1 cellular context compared by ENCODE assay signal in the genomic region with DNA sequence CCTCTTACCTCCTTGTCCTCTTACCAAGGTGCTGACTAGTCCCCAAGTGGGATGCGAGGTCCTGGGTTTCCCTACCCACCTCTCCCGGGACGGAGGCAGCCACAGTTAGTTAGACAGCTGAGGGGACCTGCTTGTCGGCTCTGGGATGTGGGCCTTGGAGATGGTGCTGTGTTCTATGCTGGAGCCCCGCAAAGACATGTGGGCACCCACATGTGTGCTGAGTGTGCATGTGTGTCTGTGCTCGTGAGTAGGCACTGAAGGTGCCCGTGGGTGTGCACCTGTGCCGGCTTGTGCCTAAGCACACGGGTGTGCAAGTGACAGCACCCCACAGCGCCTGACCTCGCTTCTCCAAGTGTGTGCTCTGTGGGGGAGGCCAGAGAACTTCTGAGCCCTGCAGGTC.
A peak's percentile ranks its signal among the peaks of the same experiment; 100 is the strongest.
TF ChIP-seq lines count a peak whose summit lies in the region.

No MANE protein-coding gene starts in this region.

TF ChIP-seq in HepG2, 621 proteins besides CTCF, POLR2A, EP300 and RAD21:
- TF ChIP-seq EZH2 (conservative IDR thresholded peaks at IDR 0.05; ENCODE audit: low read depth, low read length) (0 out of 2 replicates have a peak, but pooled peaks have one; percentile 44), ZNF782 (CRISPR knock-in tag; IDR thresholded peaks at IDR 0.05; ENCODE audit: borderline replicate concordance) (no peak), MED13 (CRISPR knock-in tag; IDR thresholded peaks at IDR 0.05) (no peak), NFIC (IDR thresholded peaks at IDR 0.05; ENCODE audit: low read length) (no peak), ARID2 (CRISPR knock-in tag; IDR thresholded peaks at IDR 0.05; ENCODE audit: borderline replicate concordance) (no peak), ARNTL (CRISPR knock-in tag; IDR thresholded peaks at IDR 0.05) (no peak)
- TF ChIP-seq, protein P1, sequence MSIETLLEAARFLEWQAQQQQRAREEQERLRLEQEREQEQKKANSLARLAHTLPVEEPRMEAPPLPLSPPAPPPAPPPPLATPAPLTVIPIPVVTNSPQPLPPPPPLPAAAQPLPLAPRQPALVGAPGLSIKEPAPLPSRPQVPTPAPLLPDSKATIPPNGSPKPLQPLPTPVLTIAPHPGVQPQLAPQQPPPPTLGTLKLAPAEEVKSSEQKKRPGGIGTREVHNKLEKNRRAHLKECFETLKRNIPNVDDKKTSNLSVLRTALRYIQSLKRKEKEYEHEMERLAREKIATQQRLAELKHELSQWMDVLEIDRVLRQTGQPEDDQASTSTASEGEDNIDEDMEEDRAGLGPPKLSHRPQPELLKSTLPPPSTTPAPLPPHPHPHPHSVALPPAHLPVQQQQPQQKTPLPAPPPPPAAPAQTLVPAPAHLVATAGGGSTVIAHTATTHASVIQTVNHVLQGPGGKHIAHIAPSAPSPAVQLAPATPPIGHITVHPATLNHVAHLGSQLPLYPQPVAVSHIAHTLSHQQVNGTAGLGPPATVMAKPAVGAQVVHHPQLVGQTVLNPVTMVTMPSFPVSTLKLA (IDR thresholded peaks at IDR 0.05): peak; percentile 39; the same call in 1 of the 2 replicates
TF ChIP-seq in HepG2: peak in this region for 2.
